1 cellular context compared by ENCODE assay signal in the genomic region with DNA sequence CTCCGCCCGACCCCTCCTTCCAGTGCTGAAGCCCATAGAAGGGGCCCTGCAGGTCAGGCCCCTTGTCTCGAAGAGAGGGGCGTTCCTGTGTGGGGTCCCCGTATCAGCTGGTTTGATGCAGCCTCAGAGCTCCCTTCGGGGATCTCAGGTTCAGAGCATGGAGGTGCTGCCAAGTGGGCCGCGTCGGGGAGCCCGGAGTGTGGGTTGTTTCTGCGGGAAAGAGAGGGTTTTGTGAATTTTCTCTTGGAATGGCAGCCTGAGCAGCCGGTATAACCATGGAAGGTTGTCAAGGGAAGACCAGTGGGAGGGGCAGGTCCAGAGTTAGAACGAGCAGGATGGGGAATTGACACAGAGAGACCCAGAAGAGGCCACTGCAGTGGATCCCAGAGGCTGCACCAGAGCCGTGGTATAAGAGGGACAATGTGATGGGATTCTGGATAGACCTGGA.
TF ChIP-seq lines count a peak whose summit lies in the region.

No MANE protein-coding gene starts in this region.

TF ChIP-seq in H1, 55 proteins besides CTCF, POLR2A, EP300 and RAD21:
- TF ChIP-seq RXRA (IDR thresholded peaks at IDR 0.05; ENCODE audit: insufficient read depth, low read depth, low read length) (no peak), FOSL1 (IDR thresholded peaks at IDR 0.05; ENCODE audit: insufficient read depth, low read depth, low read length) (no peak), TCF12 (IDR thresholded peaks at IDR 0.05; ENCODE audit: low read depth, low read length) (no peak), YY1 (IDR thresholded peaks at IDR 0.05; ENCODE audit: low read depth, low read length) (no peak), NANOG (IDR thresholded peaks at IDR 0.05; ENCODE audit: insufficient read depth, low read depth, low read length, poor library complexity, severe bottlenecking) (no peak), KDM5A (IDR thresholded peaks at IDR 0.05; ENCODE audit: low read length) (no peak), GABPA (IDR thresholded peaks at IDR 0.05; ENCODE audit: borderline replicate concordance, insufficient read depth, low read length) (no peak), CBX8 (IDR thresholded peaks at IDR 0.05; ENCODE audit: borderline replicate concordance, low read depth, low read length) (no peak), SIX5 (IDR thresholded peaks at IDR 0.05; ENCODE audit: low read depth, low read length) (no peak), KDM1A (IDR thresholded peaks at IDR 0.05; ENCODE audit: borderline replicate concordance, low read length) (no peak), POLR2AphosphoS5 (IDR thresholded peaks at IDR 0.05; ENCODE audit: low read depth, low read length) (no peak)
- TF ChIP-seq, protein P1, sequence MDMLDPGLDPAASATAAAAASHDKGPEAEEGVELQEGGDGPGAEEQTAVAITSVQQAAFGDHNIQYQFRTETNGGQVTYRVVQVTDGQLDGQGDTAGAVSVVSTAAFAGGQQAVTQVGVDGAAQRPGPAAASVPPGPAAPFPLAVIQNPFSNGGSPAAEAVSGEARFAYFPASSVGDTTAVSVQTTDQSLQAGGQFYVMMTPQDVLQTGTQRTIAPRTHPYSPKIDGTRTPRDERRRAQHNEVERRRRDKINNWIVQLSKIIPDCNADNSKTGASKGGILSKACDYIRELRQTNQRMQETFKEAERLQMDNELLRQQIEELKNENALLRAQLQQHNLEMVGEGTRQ (IDR thresholded peaks at IDR 0.05; ENCODE audit: low read length): no peak
- TF ChIP-seq, protein P2, sequence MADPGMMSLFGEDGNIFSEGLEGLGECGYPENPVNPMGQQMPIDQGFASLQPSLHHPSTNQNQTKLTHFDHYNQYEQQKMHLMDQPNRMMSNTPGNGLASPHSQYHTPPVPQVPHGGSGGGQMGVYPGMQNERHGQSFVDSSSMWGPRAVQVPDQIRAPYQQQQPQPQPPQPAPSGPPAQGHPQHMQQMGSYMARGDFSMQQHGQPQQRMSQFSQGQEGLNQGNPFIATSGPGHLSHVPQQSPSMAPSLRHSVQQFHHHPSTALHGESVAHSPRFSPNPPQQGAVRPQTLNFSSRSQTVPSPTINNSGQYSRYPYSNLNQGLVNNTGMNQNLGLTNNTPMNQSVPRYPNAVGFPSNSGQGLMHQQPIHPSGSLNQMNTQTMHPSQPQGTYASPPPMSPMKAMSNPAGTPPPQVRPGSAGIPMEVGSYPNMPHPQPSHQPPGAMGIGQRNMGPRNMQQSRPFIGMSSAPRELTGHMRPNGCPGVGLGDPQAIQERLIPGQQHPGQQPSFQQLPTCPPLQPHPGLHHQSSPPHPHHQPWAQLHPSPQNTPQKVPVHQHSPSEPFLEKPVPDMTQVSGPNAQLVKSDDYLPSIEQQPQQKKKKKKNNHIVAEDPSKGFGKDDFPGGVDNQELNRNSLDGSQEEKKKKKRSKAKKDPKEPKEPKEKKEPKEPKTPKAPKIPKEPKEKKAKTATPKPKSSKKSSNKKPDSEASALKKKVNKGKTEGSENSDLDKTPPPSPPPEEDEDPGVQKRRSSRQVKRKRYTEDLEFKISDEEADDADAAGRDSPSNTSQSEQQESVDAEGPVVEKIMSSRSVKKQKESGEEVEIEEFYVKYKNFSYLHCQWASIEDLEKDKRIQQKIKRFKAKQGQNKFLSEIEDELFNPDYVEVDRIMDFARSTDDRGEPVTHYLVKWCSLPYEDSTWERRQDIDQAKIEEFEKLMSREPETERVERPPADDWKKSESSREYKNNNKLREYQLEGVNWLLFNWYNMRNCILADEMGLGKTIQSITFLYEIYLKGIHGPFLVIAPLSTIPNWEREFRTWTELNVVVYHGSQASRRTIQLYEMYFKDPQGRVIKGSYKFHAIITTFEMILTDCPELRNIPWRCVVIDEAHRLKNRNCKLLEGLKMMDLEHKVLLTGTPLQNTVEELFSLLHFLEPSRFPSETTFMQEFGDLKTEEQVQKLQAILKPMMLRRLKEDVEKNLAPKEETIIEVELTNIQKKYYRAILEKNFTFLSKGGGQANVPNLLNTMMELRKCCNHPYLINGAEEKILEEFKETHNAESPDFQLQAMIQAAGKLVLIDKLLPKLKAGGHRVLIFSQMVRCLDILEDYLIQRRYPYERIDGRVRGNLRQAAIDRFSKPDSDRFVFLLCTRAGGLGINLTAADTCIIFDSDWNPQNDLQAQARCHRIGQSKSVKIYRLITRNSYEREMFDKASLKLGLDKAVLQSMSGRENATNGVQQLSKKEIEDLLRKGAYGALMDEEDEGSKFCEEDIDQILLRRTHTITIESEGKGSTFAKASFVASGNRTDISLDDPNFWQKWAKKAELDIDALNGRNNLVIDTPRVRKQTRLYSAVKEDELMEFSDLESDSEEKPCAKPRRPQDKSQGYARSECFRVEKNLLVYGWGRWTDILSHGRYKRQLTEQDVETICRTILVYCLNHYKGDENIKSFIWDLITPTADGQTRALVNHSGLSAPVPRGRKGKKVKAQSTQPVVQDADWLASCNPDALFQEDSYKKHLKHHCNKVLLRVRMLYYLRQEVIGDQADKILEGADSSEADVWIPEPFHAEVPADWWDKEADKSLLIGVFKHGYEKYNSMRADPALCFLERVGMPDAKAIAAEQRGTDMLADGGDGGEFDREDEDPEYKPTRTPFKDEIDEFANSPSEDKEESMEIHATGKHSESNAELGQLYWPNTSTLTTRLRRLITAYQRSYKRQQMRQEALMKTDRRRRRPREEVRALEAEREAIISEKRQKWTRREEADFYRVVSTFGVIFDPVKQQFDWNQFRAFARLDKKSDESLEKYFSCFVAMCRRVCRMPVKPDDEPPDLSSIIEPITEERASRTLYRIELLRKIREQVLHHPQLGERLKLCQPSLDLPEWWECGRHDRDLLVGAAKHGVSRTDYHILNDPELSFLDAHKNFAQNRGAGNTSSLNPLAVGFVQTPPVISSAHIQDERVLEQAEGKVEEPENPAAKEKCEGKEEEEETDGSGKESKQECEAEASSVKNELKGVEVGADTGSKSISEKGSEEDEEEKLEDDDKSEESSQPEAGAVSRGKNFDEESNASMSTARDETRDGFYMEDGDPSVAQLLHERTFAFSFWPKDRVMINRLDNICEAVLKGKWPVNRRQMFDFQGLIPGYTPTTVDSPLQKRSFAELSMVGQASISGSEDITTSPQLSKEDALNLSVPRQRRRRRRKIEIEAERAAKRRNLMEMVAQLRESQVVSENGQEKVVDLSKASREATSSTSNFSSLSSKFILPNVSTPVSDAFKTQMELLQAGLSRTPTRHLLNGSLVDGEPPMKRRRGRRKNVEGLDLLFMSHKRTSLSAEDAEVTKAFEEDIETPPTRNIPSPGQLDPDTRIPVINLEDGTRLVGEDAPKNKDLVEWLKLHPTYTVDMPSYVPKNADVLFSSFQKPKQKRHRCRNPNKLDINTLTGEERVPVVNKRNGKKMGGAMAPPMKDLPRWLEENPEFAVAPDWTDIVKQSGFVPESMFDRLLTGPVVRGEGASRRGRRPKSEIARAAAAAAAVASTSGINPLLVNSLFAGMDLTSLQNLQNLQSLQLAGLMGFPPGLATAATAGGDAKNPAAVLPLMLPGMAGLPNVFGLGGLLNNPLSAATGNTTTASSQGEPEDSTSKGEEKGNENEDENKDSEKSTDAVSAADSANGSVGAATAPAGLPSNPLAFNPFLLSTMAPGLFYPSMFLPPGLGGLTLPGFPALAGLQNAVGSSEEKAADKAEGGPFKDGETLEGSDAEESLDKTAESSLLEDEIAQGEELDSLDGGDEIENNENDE (IDR thresholded peaks at IDR 0.05; ENCODE audit: insufficient replicate concordance, low read length): no peak
